Comparison of ENCODE assay signal across 1 cellular context in genomic region chr11:63765688-63766241, GRCh38.
TF ChIP-seq lines count a peak whose summit lies in the region.

No MANE protein-coding gene starts in this region.

TF ChIP-seq in IMR-90, 13 proteins besides CTCF, POLR2A, EP300 and RAD21:
- no peak for TF ChIP-seq MAFK (IDR thresholded peaks at IDR 0.05; ENCODE audit: low read depth, low read length)
- no peak for TF ChIP-seq FOS (IDR thresholded peaks at IDR 0.05; ENCODE audit: low read depth, low read length)
- no peak for TF ChIP-seq SMC3 (IDR thresholded peaks at IDR 0.05; ENCODE audit: low read depth, low read length)
- TF ChIP-seq RCOR1 (IDR thresholded peaks at IDR 0.05; ENCODE audit: insufficient replicate concordance, low read length) = no peak
- no peak for TF ChIP-seq MAZ (IDR thresholded peaks at IDR 0.05; ENCODE audit: borderline replicate concordance, low read depth, low read length)
- no peak for TF ChIP-seq RFX5 (IDR thresholded peaks at IDR 0.05; ENCODE audit: low read depth, low read length)
- TF ChIP-seq CHD1 (IDR thresholded peaks at IDR 0.05; ENCODE audit: low read depth, low read length) = no peak
- TF ChIP-seq NFE2L2 (IDR thresholded peaks at IDR 0.05; ENCODE audit: low read depth, low read length) = no peak
- TF ChIP-seq CEBPB (IDR thresholded peaks at IDR 0.05; ENCODE audit: low read depth, low read length) = no peak
- TF ChIP-seq MXI1 (IDR thresholded peaks at IDR 0.05; ENCODE audit: borderline replicate concordance, low read depth, low read length) = no peak
- TF ChIP-seq ELK1 (IDR thresholded peaks at IDR 0.05; ENCODE audit: borderline replicate concordance, low read depth, low read length) = no peak
TF ChIP-seq in IMR-90: peak in this region for 0.
